ENCODE assay signal across 2 cellular contexts in genomic region chr9:33172256-33172678, GRCh38.
TF ChIP-seq lines count a peak whose summit lies in the region.

No MANE protein-coding gene starts in this region.

TF ChIP-seq in K562, 482 proteins besides CTCF, POLR2A, EP300 and RAD21 (continued from another document):
- TF ChIP-seq NFE2 (IDR thresholded peaks at IDR 0.05; ENCODE audit: low read depth) (peak; percentile 54), HEY1 (CRISPR knock-in tag; IDR thresholded peaks at IDR 0.05; ENCODE audit: borderline replicate concordance) (no peak), BCOR (IDR thresholded peaks at IDR 0.05) (no peak), GATAD2B (IDR thresholded peaks at IDR 0.05; ENCODE audit: borderline replicate concordance) (0 out of 2 replicates have a peak, but pooled peaks have one; percentile 43)

TF ChIP-seq in HepG2, 621 proteins besides CTCF, POLR2A, EP300 and RAD21 (continued from another document and continues in another):
- TF ChIP-seq ZNF580 (CRISPR knock-in tag; IDR thresholded peaks at IDR 0.05; ENCODE audit: borderline replicate concordance, low read depth) (no peak), PAXIP1 (CRISPR knock-in tag; conservative IDR thresholded peaks at IDR 0.05) (peak; percentile 71; the same call in 1 of the 2 replicates), NR2C2 (CRISPR knock-in tag; IDR thresholded peaks at IDR 0.05; ENCODE audit: borderline replicate concordance) (peak; percentile 29; the same call in 1 of the 2 replicates), FIP1L1 (IDR thresholded peaks at IDR 0.05; ENCODE audit: borderline replicate concordance, insufficient read depth, low read depth, low read length) (no peak), PHF21A (CRISPR knock-in tag; IDR thresholded peaks at IDR 0.05) (no peak), ZNF616 (CRISPR knock-in tag; IDR thresholded peaks at IDR 0.05; ENCODE audit: low read depth) (no peak), NR2F6 (IDR thresholded peaks at IDR 0.05) (no peak), NR2F6 (CRISPR knock-in tag; IDR thresholded peaks at IDR 0.05) (peak; percentile 28; the same call in 1 of the 2 replicates), TCF7L2 (IDR thresholded peaks at IDR 0.05; ENCODE audit: low read depth, low read length) (no peak; the same call in 1 of the 2 replicates), FUBP1 (CRISPR knock-in tag; IDR thresholded peaks at IDR 0.05; ENCODE audit: borderline replicate concordance) (no peak), ZNF552 (CRISPR knock-in tag; IDR thresholded peaks at IDR 0.05; ENCODE audit: borderline replicate concordance) (no peak), HOXA7 (CRISPR knock-in tag; IDR thresholded peaks at IDR 0.05) (no peak), ZBTB3 (CRISPR knock-in tag; IDR thresholded peaks at IDR 0.05; ENCODE audit: borderline replicate concordance, low read depth) (no peak), EHMT2 (IDR thresholded peaks at IDR 0.05; ENCODE audit: borderline replicate concordance, low read depth, low read length) (no peak), HDAC6 (IDR thresholded peaks at IDR 0.05; ENCODE audit: low read depth, low read length) (no peak), KDM3A (CRISPR knock-in tag; IDR thresholded peaks at IDR 0.05; ENCODE audit: low read depth) (no peak), ZZZ3 (CRISPR knock-in tag; IDR thresholded peaks at IDR 0.05; ENCODE audit: borderline replicate concordance) (no peak), SMARCC2 (IDR thresholded peaks at IDR 0.05) (no peak), ZNF672 (CRISPR knock-in tag; IDR thresholded peaks at IDR 0.05) (no peak), GATAD2A (CRISPR knock-in tag; IDR thresholded peaks at IDR 0.05) (peak; percentile 54; the same call in 1 of the 2 replicates), ZNF562 (CRISPR knock-in tag; IDR thresholded peaks at IDR 0.05; ENCODE audit: borderline replicate concordance) (no peak), ATF3 (CRISPR knock-in tag; IDR thresholded peaks at IDR 0.05) (peak; percentile 76), TAF15 (IDR thresholded peaks at IDR 0.05; ENCODE audit: low read depth, low read length, poor library complexity, severe bottlenecking) (no peak), ZNF746 (CRISPR knock-in tag; IDR thresholded peaks at IDR 0.05) (no peak), CCAR2 (optimal IDR thresholded peaks at IDR 0.05; ENCODE audit: low read depth, low read length) (no peak), ZNF101 (CRISPR knock-in tag; IDR thresholded peaks at IDR 0.05; ENCODE audit: borderline replicate concordance, low read depth) (no peak), TEAD3 (CRISPR knock-in tag; optimal IDR thresholded peaks at IDR 0.05; ENCODE audit: borderline replicate concordance) (peak; percentile 49), SMARCE1 (IDR thresholded peaks at IDR 0.05; ENCODE audit: borderline replicate concordance) (no peak), SMYD3 (CRISPR knock-in tag; IDR thresholded peaks at IDR 0.05) (no peak), ZNF343 (CRISPR knock-in tag; IDR thresholded peaks at IDR 0.05) (no peak), TEAD2 (CRISPR knock-in tag; IDR thresholded peaks at IDR 0.05) (no peak), CHD2 (IDR thresholded peaks at IDR 0.05; ENCODE audit: low read depth, low read length) (no peak), CREM (IDR thresholded peaks at IDR 0.05) (peak; percentile 46; the same call in 1 of the 2 replicates), CREM (CRISPR knock-in tag; IDR thresholded peaks at IDR 0.05) (no peak), PHB2 (IDR thresholded peaks at IDR 0.05; ENCODE audit: partially characterized antibody) (no peak), CC2D1A (CRISPR knock-in tag; IDR thresholded peaks at IDR 0.05) (0 out of 2 replicates have a peak, but pooled peaks have one; percentile 28), SIN3B (IDR thresholded peaks at IDR 0.05; ENCODE audit: low read length) (no peak), HIVEP1 (CRISPR knock-in tag; IDR thresholded peaks at IDR 0.05) (no peak), NFIC (IDR thresholded peaks at IDR 0.05; ENCODE audit: low read length) (peak; percentile 54; the same call in 1 of the 2 replicates), NR0B2 (CRISPR knock-in tag; IDR thresholded peaks at IDR 0.05) (no peak), ZNF703 (CRISPR knock-in tag; IDR thresholded peaks at IDR 0.05; ENCODE audit: borderline replicate concordance) (no peak), ATF7-NPFF (CRISPR knock-in tag; IDR thresholded peaks at IDR 0.05; ENCODE audit: low read depth) (no peak), ZNF160 (CRISPR knock-in tag; IDR thresholded peaks at IDR 0.05) (no peak), ZNF740 (CRISPR knock-in tag; IDR thresholded peaks at IDR 0.05) (no peak), ZNF431 (CRISPR knock-in tag; IDR thresholded peaks at IDR 0.05; ENCODE audit: borderline replicate concordance, low read depth) (no peak), ZNF441 (CRISPR knock-in tag; IDR thresholded peaks at IDR 0.05; ENCODE audit: borderline replicate concordance) (no peak), MEIS1 (CRISPR knock-in tag; IDR thresholded peaks at IDR 0.05; ENCODE audit: borderline replicate concordance) (no peak)
- TF ChIP-seq, protein P1, sequence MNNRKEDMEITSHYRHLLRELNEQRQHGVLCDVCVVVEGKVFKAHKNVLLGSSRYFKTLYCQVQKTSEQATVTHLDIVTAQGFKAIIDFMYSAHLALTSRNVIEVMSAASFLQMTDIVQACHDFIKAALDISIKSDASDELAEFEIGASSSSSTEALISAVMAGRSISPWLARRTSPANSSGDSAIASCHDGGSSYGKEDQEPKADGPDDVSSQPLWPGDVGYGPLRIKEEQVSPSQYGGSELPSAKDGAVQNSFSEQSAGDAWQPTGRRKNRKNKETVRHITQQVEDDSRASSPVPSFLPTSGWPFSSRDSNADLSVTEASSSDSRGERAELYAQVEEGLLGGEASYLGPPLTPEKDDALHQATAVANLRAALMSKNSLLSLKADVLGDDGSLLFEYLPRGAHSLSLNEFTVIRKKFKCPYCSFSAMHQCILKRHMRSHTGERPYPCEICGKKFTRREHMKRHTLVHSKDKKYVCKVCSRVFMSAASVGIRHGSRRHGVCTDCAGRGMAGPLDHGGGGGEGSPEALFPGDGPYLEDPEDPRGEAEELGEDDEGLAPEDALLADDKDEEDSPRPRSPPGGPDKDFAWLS (CRISPR knock-in tag; IDR thresholded peaks at IDR 0.05; ENCODE audit: borderline replicate concordance), result no peak
- TF ChIP-seq, protein P2, sequence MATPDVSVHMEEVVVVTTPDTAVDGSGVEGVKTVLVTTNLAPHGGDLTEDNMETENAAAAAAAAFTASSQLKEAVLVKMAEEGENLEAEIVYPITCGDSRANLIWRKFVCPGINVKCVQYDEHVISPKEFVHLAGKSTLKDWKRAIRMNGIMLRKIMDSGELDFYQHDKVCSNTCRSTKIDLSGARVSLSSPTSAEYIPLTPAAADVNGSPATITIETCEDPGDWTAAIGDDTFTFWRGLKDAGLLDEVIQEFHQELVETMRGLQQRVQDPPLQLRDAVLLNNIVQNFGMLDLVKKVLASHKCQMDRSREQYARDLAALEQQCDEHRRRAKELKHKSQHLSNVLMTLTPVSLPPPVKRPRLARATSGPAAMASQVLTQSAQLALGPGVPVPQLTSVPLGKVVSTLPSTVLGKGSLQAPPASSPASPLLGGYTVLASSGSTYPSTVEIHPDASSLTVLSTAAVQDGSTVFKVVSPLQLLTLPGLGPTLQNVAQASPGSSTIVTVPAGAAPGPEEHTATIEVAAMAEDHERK (CRISPR knock-in tag; IDR thresholded peaks at IDR 0.05; ENCODE audit: low read depth), result no peak
- TF ChIP-seq, protein P3, sequence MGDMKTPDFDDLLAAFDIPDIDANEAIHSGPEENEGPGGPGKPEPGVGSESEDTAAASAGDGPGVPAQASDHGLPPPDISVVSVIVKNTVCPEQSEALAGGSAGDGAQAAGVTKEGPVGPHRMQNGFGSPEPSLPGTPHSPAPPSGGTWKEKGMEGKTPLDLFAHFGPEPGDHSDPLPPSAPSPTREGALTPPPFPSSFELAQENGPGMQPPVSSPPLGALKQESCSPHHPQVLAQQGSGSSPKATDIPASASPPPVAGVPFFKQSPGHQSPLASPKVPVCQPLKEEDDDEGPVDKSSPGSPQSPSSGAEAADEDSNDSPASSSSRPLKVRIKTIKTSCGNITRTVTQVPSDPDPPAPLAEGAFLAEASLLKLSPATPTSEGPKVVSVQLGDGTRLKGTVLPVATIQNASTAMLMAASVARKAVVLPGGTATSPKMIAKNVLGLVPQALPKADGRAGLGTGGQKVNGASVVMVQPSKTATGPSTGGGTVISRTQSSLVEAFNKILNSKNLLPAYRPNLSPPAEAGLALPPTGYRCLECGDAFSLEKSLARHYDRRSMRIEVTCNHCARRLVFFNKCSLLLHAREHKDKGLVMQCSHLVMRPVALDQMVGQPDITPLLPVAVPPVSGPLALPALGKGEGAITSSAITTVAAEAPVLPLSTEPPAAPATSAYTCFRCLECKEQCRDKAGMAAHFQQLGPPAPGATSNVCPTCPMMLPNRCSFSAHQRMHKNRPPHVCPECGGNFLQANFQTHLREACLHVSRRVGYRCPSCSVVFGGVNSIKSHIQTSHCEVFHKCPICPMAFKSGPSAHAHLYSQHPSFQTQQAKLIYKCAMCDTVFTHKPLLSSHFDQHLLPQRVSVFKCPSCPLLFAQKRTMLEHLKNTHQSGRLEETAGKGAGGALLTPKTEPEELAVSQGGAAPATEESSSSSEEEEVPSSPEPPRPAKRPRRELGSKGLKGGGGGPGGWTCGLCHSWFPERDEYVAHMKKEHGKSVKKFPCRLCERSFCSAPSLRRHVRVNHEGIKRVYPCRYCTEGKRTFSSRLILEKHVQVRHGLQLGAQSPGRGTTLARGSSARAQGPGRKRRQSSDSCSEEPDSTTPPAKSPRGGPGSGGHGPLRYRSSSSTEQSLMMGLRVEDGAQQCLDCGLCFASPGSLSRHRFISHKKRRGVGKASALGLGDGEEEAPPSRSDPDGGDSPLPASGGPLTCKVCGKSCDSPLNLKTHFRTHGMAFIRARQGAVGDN (CRISPR knock-in tag; IDR thresholded peaks at IDR 0.05), result no peak
- TF ChIP-seq, protein P4, sequence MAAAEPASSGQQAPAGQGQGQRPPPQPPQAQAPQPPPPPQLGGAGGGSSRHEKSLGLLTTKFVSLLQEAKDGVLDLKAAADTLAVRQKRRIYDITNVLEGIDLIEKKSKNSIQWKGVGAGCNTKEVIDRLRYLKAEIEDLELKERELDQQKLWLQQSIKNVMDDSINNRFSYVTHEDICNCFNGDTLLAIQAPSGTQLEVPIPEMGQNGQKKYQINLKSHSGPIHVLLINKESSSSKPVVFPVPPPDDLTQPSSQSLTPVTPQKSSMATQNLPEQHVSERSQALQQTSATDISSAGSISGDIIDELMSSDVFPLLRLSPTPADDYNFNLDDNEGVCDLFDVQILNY (CRISPR knock-in tag; conservative IDR thresholded peaks at IDR 0.05), result no peak
- TF ChIP-seq, protein P5, sequence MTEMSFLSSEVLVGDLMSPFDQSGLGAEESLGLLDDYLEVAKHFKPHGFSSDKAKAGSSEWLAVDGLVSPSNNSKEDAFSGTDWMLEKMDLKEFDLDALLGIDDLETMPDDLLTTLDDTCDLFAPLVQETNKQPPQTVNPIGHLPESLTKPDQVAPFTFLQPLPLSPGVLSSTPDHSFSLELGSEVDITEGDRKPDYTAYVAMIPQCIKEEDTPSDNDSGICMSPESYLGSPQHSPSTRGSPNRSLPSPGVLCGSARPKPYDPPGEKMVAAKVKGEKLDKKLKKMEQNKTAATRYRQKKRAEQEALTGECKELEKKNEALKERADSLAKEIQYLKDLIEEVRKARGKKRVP (CRISPR knock-in tag; IDR thresholded peaks at IDR 0.05), result no peak
